Comparison of ENCODE assay signal across 9 cellular contexts in the genomic region with DNA sequence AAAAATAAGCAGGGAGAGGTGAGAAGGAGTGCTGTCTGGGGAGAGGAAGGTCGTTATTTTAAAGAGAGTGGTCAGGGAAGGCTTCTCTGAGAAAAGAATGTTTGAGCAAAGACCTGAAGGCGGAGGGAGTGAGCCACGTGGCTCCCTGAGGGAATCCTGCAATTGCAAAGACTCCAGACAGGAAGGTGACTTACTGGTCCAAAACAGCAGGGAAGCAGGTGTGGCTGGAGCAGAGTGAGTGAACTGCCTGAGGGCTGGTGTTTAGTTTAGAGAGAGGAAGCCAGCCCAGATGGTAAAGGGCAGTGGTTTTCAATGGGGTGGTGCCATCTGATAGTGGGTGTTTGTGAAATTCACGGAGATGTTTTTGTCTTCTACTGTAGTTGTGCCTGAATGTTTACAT. TPM values are rescaled to one million over a fixed set of nuclear protein-coding genes. Genes with fewer than 3 reads are reported as not detected.
DNase-seq lines count a peak whose midpoint lies in the region; ATAC-seq and TF ChIP-seq lines count a peak whose summit lies in the region.
"Had no signal": no experiment of that assay in that cellular context is flagged by ENCODE, and none has a peak within 500 bp of the region (broad histone marks: within the 10 kb centered on the region; RNA-seq: fewer than 3 reads in every experiment).

No MANE protein-coding gene starts in this region.

- POLR2A ChIA-PET in T-cell (lab: Charles Lee): no interaction called here

- H3K27ac Mint-ChIP-seq in T-cell (peak overlapping the region; percentile 55 to 56), mesothelial cell of epicardium (no peak overlapping the region)
- H3K27ac Mint-ChIP-seq: activated naive CD4-positive, alpha-beta T cell treated with anti-CD3 and anti-CD28 coated beads for 36 hours had no signal

- DNase-seq in DMS153 treated with DMSO at 0.1 percent for 48 hours (lab: John Stamatoyannopoulos, UW; ENCODE audit: unreplicated experiment): peak; percentile 79
- DNase-seq in KG1 (lab: John Stamatoyannopoulos, UW): peak; percentile 42
- no peak for DNase-seq in T-cell
- peak; percentile 37 for DNase-seq in left kidney (ENCODE audit: low read depth, low spot score)
- no peak for DNase-seq in NCI-H2227 (lab: John Stamatoyannopoulos, UW; ENCODE audit: unreplicated experiment)
- no peak for DNase-seq in mesothelial cell of epicardium (ENCODE audit: low spot score in 2 of 2, unreplicated experiment in 2 of 2)
- DNase-seq: activated naive CD4-positive, alpha-beta T cell treated with anti-CD3 and anti-CD28 coated beads for 36 hours had no signal

- H3K4me3 Mint-ChIP-seq in T-cell: peak overlapping the region in 1 of 3 donors; percentile 0
- H3K4me3 Mint-ChIP-seq in mesothelial cell of epicardium: no peak overlapping the region
- H3K4me3 Mint-ChIP-seq: activated naive CD4-positive, alpha-beta T cell treated with anti-CD3 and anti-CD28 coated beads for 36 hours had no signal

- H3K4me1 Mint-ChIP-seq in T-cell (peaks cover 24 to 33% (median 27%) of the 10 kb centered on the region in 3 donors), mesothelial cell of epicardium (peaks cover 12% of the 10 kb centered on the region)

- TF ChIP-seq CTCF in mesothelial cell of epicardium (IDR thresholded peaks at IDR 0.05; ENCODE audit: unreplicated experiment): no peak

- peak in 3 of 4 experiments; percentile 60 to 69 (median 69) for ATAC-seq in T-cell (replicated peaks in 1 of 4)
- no peak for ATAC-seq in HG03342 (IDR thresholded peaks at IDR 0.05; ENCODE audit: unreplicated experiment)
- ATAC-seq in HG02938 (IDR thresholded peaks at IDR 0.05; ENCODE audit: unreplicated experiment): no peak

- H3K27me3 Mint-ChIP-seq in T-cell (no peaks in the 10 kb centered on the region), mesothelial cell of epicardium (ENCODE audit: low read depth) (no peaks in the 10 kb centered on the region)

- H3K36me3 Mint-ChIP-seq in T-cell (no peaks in the 10 kb centered on the region), mesothelial cell of epicardium (no peaks in the 10 kb centered on the region)

- CTCF ChIA-PET in T-cell (lab: Charles Lee): no interaction called here

- peaks cover 0 to 12% (median 2%) of the 10 kb centered on the region in 3 donors for H3K9me3 Mint-ChIP-seq in T-cell
- H3K9me3 Mint-ChIP-seq in mesothelial cell of epicardium: peaks cover 23% of the 10 kb centered on the region

RNA-seq across cellular contexts. Expression of a gene that starts 58.8 kb away (rescaled TPM):
- total RNA-seq in T-cell: 10 to 100 TPM; 50.5 to 61.6 (median 58.7) TPM
- total RNA-seq in mesothelial cell of epicardium: 95.5 to 96.4 TPM (median 96.2 TPM) in 3 replicates

Comparison
In these comparisons a context has a peak if more than half of its experiments do, and no peak if none do; other contexts are left out.
1. DNase-seq: peak in DMS153 treated with DMSO at 0.1 percent for 48 hours (single experiment), KG1 (single experiment) and left kidney (single experiment); none in T-cell (0 of 34), NCI-H2227 (single experiment) and mesothelial cell of epicardium (0 of 2).
2. ATAC-seq: peak in T-cell (3 of 4); none in HG03342 (single experiment) and HG02938 (single experiment).